ENCODE assay signal across 17 cellular contexts in the genomic region with DNA sequence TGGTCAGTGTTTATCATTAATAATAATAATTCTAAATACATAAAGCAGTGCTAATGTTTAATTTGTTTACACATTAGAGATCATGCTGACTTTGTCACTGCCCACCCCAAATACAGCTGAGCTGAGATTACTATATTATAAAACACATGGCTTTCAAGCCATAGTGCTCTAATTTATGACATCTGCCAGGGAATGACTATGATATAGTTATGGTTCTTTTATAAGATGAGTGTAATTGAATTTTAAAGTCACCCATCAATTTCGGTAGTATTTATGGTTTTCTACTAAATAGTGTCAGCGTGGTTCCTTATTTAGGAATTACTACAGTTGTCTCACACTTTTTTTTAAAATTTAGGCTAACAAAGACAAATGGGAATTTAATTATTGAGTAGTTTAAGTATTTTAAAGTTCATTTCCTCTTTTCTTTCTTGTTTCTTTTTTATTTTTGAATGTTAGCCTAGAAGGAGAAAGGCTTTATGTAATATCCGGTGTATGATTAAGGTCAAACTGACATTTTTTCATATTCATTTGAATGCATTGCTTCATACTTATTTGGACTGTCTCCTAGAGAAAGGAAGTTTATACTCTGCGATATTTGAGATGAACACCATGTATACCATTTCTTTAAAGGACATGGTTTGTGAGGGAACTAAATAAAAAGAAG. TPM values are rescaled to one million over a fixed set of nuclear protein-coding genes. Genes with fewer than 3 reads are reported as not detected.
DNase-seq lines count a peak whose midpoint lies in the region; ATAC-seq and TF ChIP-seq lines count a peak whose summit lies in the region.
"Had no signal": no experiment of that assay in that cellular context is flagged by ENCODE, and none has a peak within 500 bp of the region (broad histone marks: within the 10 kb centered on the region; RNA-seq: fewer than 3 reads in every experiment).

No MANE protein-coding gene starts in this region.

- H4K12ac ChIP-seq in trophoblast cell (ENCODE audit: low read depth, low read length), result no peak overlapping the region

- H4K8ac ChIP-seq in trophoblast cell (ENCODE audit: low read depth, low read length), result no peak overlapping the region

- H2AFZ ChIP-seq in GM23338, result no peak overlapping the region
- H2AFZ ChIP-seq in osteoblast (ENCODE audit: low read length), result no peak overlapping the region
- no peak overlapping the region for H2AFZ ChIP-seq in trophoblast cell (ENCODE audit: insufficient read depth, low read length, poor library complexity)

- H3K9me2 ChIP-seq in GM23338 (ENCODE audit: insufficient read depth), result no peaks in the 10 kb centered on the region

- H3K18ac ChIP-seq in trophoblast cell (ENCODE audit: low read length), result no peak overlapping the region

- H3K27ac ChIP-seq in GM23338 (ENCODE audit: low read depth) (no peak overlapping the region), osteoblast (ENCODE audit: low read depth, low read length) (peak overlapping the region; percentile 1), trophoblast cell (ENCODE audit: low read depth, low read length) (no peak overlapping the region)
- H3K27ac ChIP-seq: esophagus squamous epithelium had no signal

- TF ChIP-seq CTCF in GM23338 (conservative IDR thresholded peaks at IDR 0.05; ENCODE audit: low read depth in 2 of 2) (no peak), cardiac fibroblast (IDR thresholded peaks at IDR 0.05; ENCODE audit: low read depth, low read length) (no peak), osteoblast (IDR thresholded peaks at IDR 0.05; ENCODE audit: extremely low read depth, low read depth, low read length) (no peak)

- H3K9ac ChIP-seq in trophoblast cell (ENCODE audit: low read length), result no peak overlapping the region

- H2BK12ac ChIP-seq in trophoblast cell (ENCODE audit: low read length), result no peak overlapping the region

- H3K4me1 ChIP-seq in GM23338 (ENCODE audit: insufficient read depth) (peaks cover 42% of the 10 kb centered on the region), osteoblast (ENCODE audit: insufficient read depth, low read length) (peaks cover 19% of the 10 kb centered on the region), trophoblast cell (ENCODE audit: control insufficient read depth in 1 of 2, insufficient read depth in 2 of 2, low read length in 2 of 2) (no peaks in the 10 kb centered on the region)

- peaks cover 12% of the 10 kb centered on the region for H3K27me3 ChIP-seq in GM23338 (ENCODE audit: insufficient read depth)
- no peaks in the 10 kb centered on the region for H3K27me3 ChIP-seq in osteoblast (ENCODE audit: insufficient read depth, low read length)
- H3K27me3 ChIP-seq in trophoblast cell (ENCODE audit: insufficient read depth, low read length), result no peaks in the 10 kb centered on the region

- no peak overlapping the region for H2AK5ac ChIP-seq in trophoblast cell (ENCODE audit: low read length)

- CTCF ChIA-PET in activated CD4-positive, alpha-beta T cell treated with anti-CD3 and anti-CD28 coated beads for 36 hours (lab: Charles Lee), result no interaction called here

- no peak overlapping the region for H3K23ac ChIP-seq in trophoblast cell (ENCODE audit: low read length)

- intact Hi-C loops in activated CD4-positive, alpha-beta T cell treated with anti-CD3 and anti-CD28 coated beads for 36 hours (cut with DNase I, micrococcal nuclease), result loop anchor here (5.0 kb wide), 2 partner anchors 253 to 662 kb away; a partner anchor contains a TSS

- no peak overlapping the region for H4K91ac ChIP-seq in trophoblast cell (ENCODE audit: low read depth, low read length)

- no peaks in the 10 kb centered on the region for H3F3A ChIP-seq in GM23338 (replicated peaks; ENCODE audit: low read depth)

- peaks cover 8% of the 10 kb centered on the region for H3K79me1 ChIP-seq in trophoblast cell (ENCODE audit: low read length)

- H3K4me1 Mint-ChIP-seq in GM23338, result peaks cover 54% of the 10 kb centered on the region
- H3K4me1 Mint-ChIP-seq in activated CD4-positive, alpha-beta T cell treated with anti-CD3 and anti-CD28 coated beads for 36 hours, result peaks cover 17% of the 10 kb centered on the region

- no peak overlapping the region for H3K27ac Mint-ChIP-seq in GM23338
- H3K27ac Mint-ChIP-seq in activated CD4-positive, alpha-beta T cell treated with anti-CD3 and anti-CD28 coated beads for 36 hours, result no peak overlapping the region
- H3K27ac Mint-ChIP-seq: activated CD8-positive, alpha-beta T cell treated with anti-CD3 and anti-CD28 coated beads, Interleukin-2, amount 10 ng/mL, durations not matched to agents 7 days and 5 days had no signal

- no peak overlapping the region for H3K4ac ChIP-seq in trophoblast cell (ENCODE audit: low read depth, low read length)

- H3K4me2 ChIP-seq in GM23338, result peak overlapping the region; percentile 37; the same call in 1 of the 2 replicates
- H3K4me2 ChIP-seq in osteoblast (ENCODE audit: insufficient read depth, low read length), result peak overlapping the region; percentile 1
- no peak overlapping the region for H3K4me2 ChIP-seq in trophoblast cell (ENCODE audit: low read length)

- no peak for ATAC-seq in GM23338
- no peak for ATAC-seq in activated CD4-positive, alpha-beta T cell treated with anti-CD3 and anti-CD28 coated beads for 36 hours
- no peak for ATAC-seq in GM21447 (IDR thresholded peaks at IDR 0.05; ENCODE audit: unreplicated experiment)
- ATAC-seq: activated CD8-positive, alpha-beta T cell treated with anti-CD3 and anti-CD28 coated beads, Interleukin-2, amount 10 ng/mL, durations not matched to agents 7 days and 5 days; Panc1 had no signal

- H3K9me3 ChIP-seq in osteoblast (ENCODE audit: low read depth, low read length) (no peaks in the 10 kb centered on the region), trophoblast cell (ENCODE audit: insufficient read depth, low read depth, low read length) (no peaks in the 10 kb centered on the region)
- H3K9me3 ChIP-seq: esophagus squamous epithelium had no signal

- H4K20me1 ChIP-seq in GM23338 (replicated peaks; ENCODE audit: insufficient read depth) (no peaks in the 10 kb centered on the region; the same call in 1 of the 2 replicates), osteoblast (ENCODE audit: insufficient read depth, low read length) (peaks cover 19% of the 10 kb centered on the region)

- H2BK120ac ChIP-seq in trophoblast cell (ENCODE audit: insufficient read depth, low read length, poor library complexity), result no peak overlapping the region

- H3K36me3 ChIP-seq in GM23338 (ENCODE audit: insufficient read depth) (no peaks in the 10 kb centered on the region), osteoblast (ENCODE audit: insufficient read depth, low read length) (no peaks in the 10 kb centered on the region), trophoblast cell (ENCODE audit: control insufficient read depth in 1 of 2, insufficient read depth in 2 of 2, low read length in 2 of 2) (peaks cover 0 to 1% of the 10 kb centered on the region in 2 experiments)
- H3K36me3 ChIP-seq: esophagus squamous epithelium had no signal

- no peak overlapping the region for H3K4me3 ChIP-seq in GM23338
- peak overlapping the region in 1 of 2 donors; percentile 18 for H3K4me3 ChIP-seq in cardiac fibroblast (replicated peaks in 1 of 2; ENCODE audit: low read depth in 2 of 2, low read length in 2 of 2)
- no peak overlapping the region for H3K4me3 ChIP-seq in osteoblast (ENCODE audit: insufficient read depth, low read length)
- H3K4me3 ChIP-seq in trophoblast cell (ENCODE audit: low read depth, low read length), result no peak overlapping the region
- H3K4me3 ChIP-seq: esophagus squamous epithelium had no signal

- DNase-seq in GM23338 (ENCODE audit: low spot score) (no peak), NCI-H69 (lab: John Stamatoyannopoulos, UW) (peak; percentile 31), cardiac fibroblast (ENCODE audit: low read depth in 2 of 2) (peak; percentile 68 to 74), osteoblast (ENCODE audit: insufficient read length, low spot score, missing footprints) (no peak), trophoblast cell (no peak), cerebellum (ENCODE audit: low spot score) (no peak)
- DNase-seq in activated CD4-positive, alpha-beta T cell treated with anti-CD3 and anti-CD28 coated beads for 36 hours, result no peak
- DNase-seq: activated CD8-positive, alpha-beta T cell treated with anti-CD3 and anti-CD28 coated beads, Interleukin-2, amount 10 ng/mL, durations not matched to agents 7 days and 5 days; activated effector memory CD4-positive, alpha-beta T cell treated with Interleukin-2 at 50 U/mL for 16 hours; central memory CD4-positive, alpha-beta T cell; esophagus squamous epithelium; GDM1; islet precursor cell; NCI-H2171; stimulated activated CD4-positive, alpha-beta T cell treated with anti-CD3 and anti-CD28 coated beads, Interleukin-4, amount 100 ng/mL, for 4 hours had no signal

- no CpG with 5 or more reads among the region's 4 CpGs for WGBS in trophoblast cell (ENCODE audit: extremely low coverage, insufficient coverage, insufficient read length)

- H3K36me3 Mint-ChIP-seq in GM23338 (ENCODE audit: low read depth), result no peaks in the 10 kb centered on the region; the same call in 2 of the 3 replicates
- H3K36me3 Mint-ChIP-seq in activated CD4-positive, alpha-beta T cell treated with anti-CD3 and anti-CD28 coated beads for 36 hours (ENCODE audit: low read depth), result no peaks in the 10 kb centered on the region

- H3K4me3 Mint-ChIP-seq in GM23338, result no peak overlapping the region; the same call in 2 of the 3 replicates
- no peak overlapping the region for H3K4me3 Mint-ChIP-seq in activated CD4-positive, alpha-beta T cell treated with anti-CD3 and anti-CD28 coated beads for 36 hours
- H3K4me3 Mint-ChIP-seq: activated CD8-positive, alpha-beta T cell treated with anti-CD3 and anti-CD28 coated beads, Interleukin-2, amount 10 ng/mL, durations not matched to agents 7 days and 5 days had no signal

- H3K27me3 Mint-ChIP-seq in GM23338 (ENCODE audit: insufficient read depth, low read depth, poor library complexity), result peaks cover 11% of the 10 kb centered on the region
- peaks cover 40% of the 10 kb centered on the region for H3K27me3 Mint-ChIP-seq in activated CD4-positive, alpha-beta T cell treated with anti-CD3 and anti-CD28 coated beads for 36 hours

- no peaks in the 10 kb centered on the region for H3K9me3 Mint-ChIP-seq in GM23338
- H3K9me3 Mint-ChIP-seq in activated CD4-positive, alpha-beta T cell treated with anti-CD3 and anti-CD28 coated beads for 36 hours (ENCODE audit: low read depth), result no peaks in the 10 kb centered on the region

- H3K79me2 ChIP-seq in GM23338 (replicated peaks; ENCODE audit: insufficient read depth) (peaks cover 80% of the 10 kb centered on the region), osteoblast (ENCODE audit: insufficient read depth, low read length) (peaks cover 81% of the 10 kb centered on the region), trophoblast cell (ENCODE audit: control insufficient read depth, insufficient read depth, low read length, poor library complexity) (peaks cover 8% of the 10 kb centered on the region)

- no peak overlapping the region for H3K14ac ChIP-seq in trophoblast cell (ENCODE audit: low read length)

- no peak overlapping the region for H2BK5ac ChIP-seq in trophoblast cell (ENCODE audit: low read depth, low read length, poor library complexity)

- POLR2A ChIA-PET in activated CD4-positive, alpha-beta T cell treated with anti-CD3 and anti-CD28 coated beads for 36 hours (lab: Charles Lee), result no interaction called here

RNA-seq across cellular contexts. Expression of a gene that starts 3.9 kb away (rescaled TPM):
- total RNA-seq in GM23338 (2014; rRNA removed; shearing (Covaris generic)), result 24.0 and 25.9 TPM in 2 replicates
- polyA plus RNA-seq in GM23338 (2016; fragmentation: Nextera tagmentation; extraction: Ambion mirVana), result 10.1 and 11.2 TPM in 2 replicates
- total RNA-seq in osteoblast, result 39.1 and 54.8 TPM in 2 replicates
- under 1 TPM; 0.80 to 0.84 TPM for total RNA-seq in activated CD4-positive, alpha-beta T cell treated with anti-CD3 and anti-CD28 coated beads for 36 hours
- 5.5 and 6.3 TPM in 2 replicates for polyA plus RNA-seq in trophoblast cell (2013)
- 85.8 TPM for total RNA-seq in cerebellum
- total RNA-seq: activated CD8-positive, alpha-beta T cell treated with anti-CD3 and anti-CD28 coated beads, Interleukin-2, amount 10 ng/mL, durations not matched to agents 7 days and 5 days had no signal

Comparison
In these comparisons a context has a peak if more than half of its experiments do, and no peak if none do; other contexts are left out.
1. DNase-seq: peak in NCI-H69 (single experiment) and cardiac fibroblast (2 of 2); none in GM23338 (single experiment), osteoblast (single experiment), activated CD4-positive, alpha-beta T cell treated with anti-CD3 and anti-CD28 coated beads for 36 hours (single experiment), trophoblast cell (0 of 2) and cerebellum (single experiment).
2. RNA of a gene that starts 3.9 kb away (total RNA-seq): 85.8 TPM in cerebellum (single experiment), 39.1 to 54.8 TPM in osteoblast and 24.0 to 25.9 TPM in GM23338; 0.80 to 0.84 TPM in activated CD4-positive, alpha-beta T cell treated with anti-CD3 and anti-CD28 coated beads for 36 hours; every median in the first group is over 10 times any median in the second.